ENCODE assay signal across 27 cellular contexts in the genomic region with DNA sequence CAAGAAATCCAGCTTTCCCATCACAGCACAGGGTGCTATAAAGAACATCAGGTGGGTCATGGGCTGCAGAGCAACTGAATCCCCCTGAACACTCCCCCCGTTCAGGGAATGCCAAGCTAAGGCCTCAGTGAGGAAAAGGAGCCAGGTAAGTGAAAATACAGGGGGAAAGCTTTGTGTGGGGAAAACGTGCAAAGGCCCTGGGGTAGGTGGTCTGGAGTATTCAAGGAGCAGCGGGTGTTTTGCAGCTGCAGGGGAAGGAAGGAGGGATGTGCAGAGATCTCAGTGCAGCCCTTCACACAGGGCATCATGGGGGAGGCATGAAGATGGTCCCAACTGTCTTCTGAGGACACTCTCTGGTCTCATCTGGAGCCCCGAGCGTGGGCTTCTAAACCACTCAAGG.
A peak's percentile ranks its signal among the peaks of the same experiment; 100 is the strongest.
DNase-seq lines count a peak whose midpoint lies in the region; ATAC-seq and TF ChIP-seq lines count a peak whose summit lies in the region.
"Had no signal": no experiment of that assay in that cellular context is flagged by ENCODE, and none has a peak within 500 bp of the region (broad histone marks: within the 10 kb centered on the region; RNA-seq: fewer than 3 reads in every experiment).

No MANE protein-coding gene starts in this region.

- H3K27ac Mint-ChIP-seq in progenitor cell of endocrine pancreas, result no peak overlapping the region
- H3K27ac Mint-ChIP-seq: activated CD4-positive, alpha-beta memory T cell treated with anti-CD3 and anti-CD28 coated beads for 36 hours; CD4-positive, alpha-beta T cell; T-helper 1 cell treated with Interleukin-12 subunit alpha and Interleukin-12 subunit beta and Interleukin-4 antibody, amounts not matched to agents 30 μg/mL and 1 μg/mL, for 36 hours had no signal

- POLR2A ChIA-PET in HEK293 (lab: Yijun Ruan, JAX), result no interaction called here

- H3K36me3 ChIP-seq in HEK293 (ENCODE audit: control insufficient read depth in 2 of 2, insufficient read depth in 1 of 2, low read length in 2 of 2) (no peaks in the 10 kb centered on the region), ascending aorta (no peaks in the 10 kb centered on the region), gastroesophageal sphincter (no peaks in the 10 kb centered on the region), smooth muscle cell (ENCODE audit: low read depth) (no peaks in the 10 kb centered on the region), adrenal gland (replicated peaks in 1 of 2) (no peaks in the 10 kb centered on the region)
- H3K36me3 ChIP-seq: ovary had no signal

- no peaks in the 10 kb centered on the region for H3K36me3 Mint-ChIP-seq in progenitor cell of endocrine pancreas (ENCODE audit: insufficient read depth)
- H3K36me3 Mint-ChIP-seq: activated CD4-positive, alpha-beta memory T cell treated with anti-CD3 and anti-CD28 coated beads for 36 hours had no signal

- no peaks in the 10 kb centered on the region for H3K4me1 ChIP-seq in HEK293 (ENCODE audit: control insufficient read depth, insufficient read depth, low read length)
- peaks cover 8 to 36% of the 10 kb centered on the region in 2 donors for H3K4me1 ChIP-seq in ascending aorta
- H3K4me1 ChIP-seq in gastroesophageal sphincter, result peaks cover 8 to 44% (median 9%) of the 10 kb centered on the region in 3 donors
- H3K4me1 ChIP-seq in smooth muscle cell (ENCODE audit: low read depth), result peaks cover 7% of the 10 kb centered on the region
- H3K4me1 ChIP-seq in adrenal gland (replicated peaks in 1 of 2), result peaks cover 6 to 21% of the 10 kb centered on the region in 2 donors

- H3K27me3 Mint-ChIP-seq in progenitor cell of endocrine pancreas, result peaks cover 3% of the 10 kb centered on the region

- H3K4me3 ChIP-seq in HEK293 (ENCODE audit: low read depth, low read length) (no peak overlapping the region), ascending aorta (no peak overlapping the region), gastroesophageal sphincter (no peak overlapping the region), smooth muscle cell (no peak overlapping the region), adrenal gland (no peak overlapping the region)
- H3K4me3 ChIP-seq: body of pancreas, ovary had no signal

- H3K27ac ChIP-seq in HEK293 (ENCODE audit: extremely low read depth, low read depth, low read length), result no peak overlapping the region
- peak overlapping the region; percentile 93 to 94 for H3K27ac ChIP-seq in ascending aorta
- H3K27ac ChIP-seq in gastroesophageal sphincter, result peak overlapping the region; percentile 51 to 86 (median 82)
- H3K27ac ChIP-seq in smooth muscle cell (ENCODE audit: low read depth), result no peak overlapping the region
- peak overlapping the region in 1 of 5 donors; percentile 83 for H3K27ac ChIP-seq in adrenal gland

- 91% methylated on average over 5 of the region's 5 CpGs; no CpG with 5 or more reads in 1 of the 2 donors for WGBS in gastroesophageal sphincter (ENCODE audit: low coverage in 1 of 2), 2 donors
- WGBS in smooth muscle cell (ENCODE audit: low lambda C conversion rate), result 98% methylated on average over 5 of the region's 5 CpGs
- 90 to 96% (median 91%) methylated on average over 5 of the region's 5 CpGs for WGBS in adrenal gland, 4 donors

- no peaks in the 10 kb centered on the region for H3K79me2 ChIP-seq in smooth muscle cell (ENCODE audit: low read depth)

- TF ChIP-seq CTCF in HEK293 (tag by site-specific recombination; IDR thresholded peaks at IDR 0.05), result no peak
- TF ChIP-seq CTCF in ascending aorta (IDR thresholded peaks at IDR 0.05), result no peak
- TF ChIP-seq CTCF in gastroesophageal sphincter (IDR thresholded peaks at IDR 0.05), result no peak
- no peak for TF ChIP-seq CTCF in smooth muscle cell (IDR thresholded peaks at IDR 0.05; ENCODE audit: borderline replicate concordance, insufficient read depth, poor library complexity, severe bottlenecking)
- no peak for TF ChIP-seq CTCF in progenitor cell of endocrine pancreas (IDR thresholded peaks at IDR 0.05; ENCODE audit: unreplicated experiment)
- TF ChIP-seq CTCF in adrenal gland (IDR thresholded peaks at IDR 0.05), result no peak

- peaks cover 6% of the 10 kb centered on the region for H3K9me3 Mint-ChIP-seq in progenitor cell of endocrine pancreas (ENCODE audit: low read depth)

- no peaks in the 10 kb centered on the region for H4K20me1 ChIP-seq in smooth muscle cell (ENCODE audit: low read depth)

- H3K4me1 Mint-ChIP-seq in progenitor cell of endocrine pancreas (ENCODE audit: low read depth), result peaks cover 4% of the 10 kb centered on the region
- H3K4me1 Mint-ChIP-seq: neural crest cell had no signal

- ATAC-seq in gastroesophageal sphincter (no peak), HG03439 (IDR thresholded peaks at IDR 0.05; ENCODE audit: unreplicated experiment) (no peak)
- ATAC-seq: body of pancreas, left colon had no signal

- H3K9me3 ChIP-seq in HEK293 (ENCODE audit: control insufficient read depth, insufficient read depth, low read depth, low read length) (no peaks in the 10 kb centered on the region), ascending aorta (no peaks in the 10 kb centered on the region), gastroesophageal sphincter (peaks cover 0 to 5% (median 0%) of the 10 kb centered on the region in 3 donors), smooth muscle cell (replicated peaks; ENCODE audit: low read depth) (no peaks in the 10 kb centered on the region), adrenal gland (replicated peaks in 1 of 3) (no peaks in the 10 kb centered on the region)
- H3K9me3 ChIP-seq: body of pancreas, ovary had no signal

- no peak overlapping the region for H2AFZ ChIP-seq in smooth muscle cell (ENCODE audit: low read depth)

- CTCF ChIA-PET in HEK293 (lab: Yijun Ruan, JAX), result no interaction called here

- TF ChIP-seq EP300 in gastroesophageal sphincter (IDR thresholded peaks at IDR 0.05), result no peak

- peaks cover 12% of the 10 kb centered on the region for H3F3A ChIP-seq in smooth muscle cell (ENCODE audit: low read depth)

- H3K4me3 Mint-ChIP-seq in progenitor cell of endocrine pancreas (ENCODE audit: low read depth), result no peak overlapping the region
- H3K4me3 Mint-ChIP-seq: activated CD4-positive, alpha-beta memory T cell treated with anti-CD3 and anti-CD28 coated beads for 36 hours; CD4-positive, alpha-beta T cell; neural crest cell; T-helper 1 cell treated with Interleukin-12 subunit alpha and Interleukin-12 subunit beta and Interleukin-4 antibody, amounts not matched to agents 30 μg/mL and 1 μg/mL, for 36 hours had no signal

- intact Hi-C loops in ascending aorta (cut with DNase I), result loop anchor here (5.0 to 10.0 kb wide), 3 partner anchors 97 to 200 kb away; no protein-coding TSS in a partner anchor
- intact Hi-C loops in adrenal gland (cut with DNase I), result loop anchor here in 1 of 2 donors (5.0 kb wide), 1 partner anchor 247 kb away; no protein-coding TSS in a partner anchor

- no peak overlapping the region for H3K4me2 ChIP-seq in smooth muscle cell

- H3K27me3 ChIP-seq in ascending aorta (no peaks in the 10 kb centered on the region), gastroesophageal sphincter (no peaks in the 10 kb centered on the region), smooth muscle cell (ENCODE audit: low read depth) (no peaks in the 10 kb centered on the region), adrenal gland (no peaks in the 10 kb centered on the region)
- H3K27me3 ChIP-seq: body of pancreas, ovary had no signal

- TF ChIP-seq POLR2A in gastroesophageal sphincter (IDR thresholded peaks at IDR 0.05) (no peak), adrenal gland (IDR thresholded peaks at IDR 0.05) (no peak)

- peak overlapping the region; percentile 70 for H3K9ac ChIP-seq in smooth muscle cell (ENCODE audit: low read depth)

- DNase-seq in ascending aorta (ENCODE audit: low spot score in 2 of 2) (no peak), smooth muscle cell (lab: John Stamatoyannopoulos, UW; ENCODE audit: unreplicated experiment) (no peak), progenitor cell of endocrine pancreas (ENCODE audit: low spot score, unreplicated experiment) (no peak), adrenal gland (no peak)
- no peak for DNase-seq in activated naive CD4-positive, alpha-beta T cell treated with anti-CD3 and anti-CD28 coated beads, Interleukin-2, amount 50 U/mL, for 16 hours
- DNase-seq: activated CD4-positive, alpha-beta memory T cell treated with anti-CD3 and anti-CD28 coated beads for 36 hours; activated CD4-positive, CD25-positive, alpha-beta regulatory T cell treated with anti-CD3 and anti-CD28 coated beads, Interleukin-2, amount 50 U/mL, for 72 hours; activated CD8-positive, alpha-beta memory T cell treated with anti-CD3 and anti-CD28 coated beads, Interleukin-2, amount 50 U/mL, for 4 hours; activated naive CD4-positive, alpha-beta T cell; body of pancreas; CD4-positive, alpha-beta T cell; cerebellar nuclear complex; DND-41; GF-D8; left colon; NCI-H1105 treated with DMSO at 0.1 percent for 48 hours; NCI-H1930; NCI-H2171 treated with DMSO at 0.1 percent for 48 hours; NCI-H510A; stimulated activated CD4-positive, alpha-beta T cell treated with anti-CD3 and anti-CD28 coated beads, Interleukin-4, amount 100 ng/mL, for 24 hours; substantia nigra had no signal

TF ChIP-seq in HEK293, 187 proteins besides CTCF, POLR2A, EP300 and RAD21:
- no peak for TF ChIP-seq ZNF184 (tag by site-specific recombination; IDR thresholded peaks at IDR 0.05)
- TF ChIP-seq, protein P1, sequence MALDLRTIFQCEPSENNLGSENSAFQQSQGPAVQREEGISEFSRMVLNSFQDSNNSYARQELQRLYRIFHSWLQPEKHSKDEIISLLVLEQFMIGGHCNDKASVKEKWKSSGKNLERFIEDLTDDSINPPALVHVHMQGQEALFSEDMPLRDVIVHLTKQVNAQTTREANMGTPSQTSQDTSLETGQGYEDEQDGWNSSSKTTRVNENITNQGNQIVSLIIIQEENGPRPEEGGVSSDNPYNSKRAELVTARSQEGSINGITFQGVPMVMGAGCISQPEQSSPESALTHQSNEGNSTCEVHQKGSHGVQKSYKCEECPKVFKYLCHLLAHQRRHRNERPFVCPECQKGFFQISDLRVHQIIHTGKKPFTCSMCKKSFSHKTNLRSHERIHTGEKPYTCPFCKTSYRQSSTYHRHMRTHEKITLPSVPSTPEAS (tag by site-specific recombination; IDR thresholded peaks at IDR 0.05), result no peak
- TF ChIP-seq ZNF623 (tag by site-specific recombination; IDR thresholded peaks at IDR 0.05), result peak; percentile 93

Comparison
In these comparisons a context has a peak if more than half of its experiments do, and no peak if none do; other contexts are left out.
1. H3K27ac ChIP-seq: peak in ascending aorta (2 of 2) and gastroesophageal sphincter (4 of 4); none in HEK293 (single experiment) and smooth muscle cell (single experiment).